15 cellular contexts compared by ENCODE assay signal in genomic region chr1:159014003-159014571, GRCh38. TPM values are rescaled to one million over a fixed set of nuclear protein-coding genes. Genes with fewer than 3 reads are reported as not detected.
DNase-seq lines count a peak whose midpoint lies in the region; ATAC-seq and TF ChIP-seq lines count a peak whose summit lies in the region.
"Had no signal": no experiment of that assay in that cellular context is flagged by ENCODE, and none has a peak within 500 bp of the region (broad histone marks: within the 10 kb centered on the region; RNA-seq: fewer than 3 reads in every experiment).

No MANE protein-coding gene starts in this region.

- DNase-seq in GM06990 (ENCODE audit: extremely low read depth, insufficient read length), result no peak
- DNase-seq in activated CD8-positive, alpha-beta T cell treated with anti-CD3 and anti-CD28 coated beads for 36 hours, result no peak
- DNase-seq in memory B cell (ENCODE audit: low spot score in 2 of 2), result no peak
- no peak for DNase-seq in NCI-H146 treated with DMSO at 0.1 percent for 48 hours (lab: John Stamatoyannopoulos, UW; ENCODE audit: unreplicated experiment)
- DNase-seq in stimulated activated naive CD4-positive, alpha-beta T cell treated with Interleukin-2 at 50 U/mL for 16 hours (lab: John Stamatoyannopoulos, UW), result no peak
- DNase-seq in nucleus accumbens (lab: John Stamatoyannopoulos, UW), result no peak
- DNase-seq: gastrocnemius medialis; left colon; NCI-H82; pancreas; stimulated activated CD4-positive, alpha-beta T cell treated with anti-CD3 and anti-CD28 coated beads, Interleukin-4, amount 100 ng/mL, for 1 hour; tibial artery had no signal

- peaks cover 86% of the 10 kb centered on the region for H3K36me3 Mint-ChIP-seq in activated CD8-positive, alpha-beta T cell treated with anti-CD3 and anti-CD28 coated beads for 36 hours (ENCODE audit: low read depth)
- peaks cover 44% of the 10 kb centered on the region for H3K36me3 Mint-ChIP-seq in memory B cell

- ATAC-seq in activated CD8-positive, alpha-beta T cell treated with anti-CD3 and anti-CD28 coated beads for 36 hours, result no peak
- ATAC-seq in memory B cell (ENCODE audit: low read depth), result no peak
- no peak for ATAC-seq in activated CD4-positive, CD25-positive, alpha-beta regulatory T cell treated with anti-CD3 and anti-CD28 coated beads, Interleukin-2, amount 50 U/mL, for 24 hours
- ATAC-seq: gastrocnemius medialis, left colon, pancreas had no signal

- H3K9ac ChIP-seq in BLaER1, result no peak overlapping the region

- peak overlapping the region; percentile 28; the same call in 1 of the 2 replicates for H3K4me3 ChIP-seq in BLaER1
- peak overlapping the region; percentile 69 for H3K4me3 ChIP-seq in GM06990 (replicated peaks; ENCODE audit: low read depth, low read length)

- intact Hi-C loops in activated CD8-positive, alpha-beta T cell treated with anti-CD3 and anti-CD28 coated beads for 36 hours (cut with micrococcal nuclease), result loop anchor here (5.0 kb wide), 1 partner anchor 63 kb away; the partner anchor contains the start of gene AIM2

- no peak overlapping the region for H3K27ac ChIP-seq in BLaER1

- H3K4me3 Mint-ChIP-seq in activated CD8-positive, alpha-beta T cell treated with anti-CD3 and anti-CD28 coated beads for 36 hours, result peak overlapping the region; percentile 84
- peak overlapping the region; percentile 99 for H3K4me3 Mint-ChIP-seq in memory B cell

- H3K9me3 Mint-ChIP-seq in activated CD8-positive, alpha-beta T cell treated with anti-CD3 and anti-CD28 coated beads for 36 hours, result no peaks in the 10 kb centered on the region
- H3K9me3 Mint-ChIP-seq in memory B cell, result no peaks in the 10 kb centered on the region

- peaks cover 29% of the 10 kb centered on the region for H3K4me1 Mint-ChIP-seq in activated CD8-positive, alpha-beta T cell treated with anti-CD3 and anti-CD28 coated beads for 36 hours (ENCODE audit: low read depth)
- H3K4me1 Mint-ChIP-seq in memory B cell, result peaks cover 43% of the 10 kb centered on the region

- CTCF ChIA-PET in activated CD8-positive, alpha-beta T cell treated with anti-CD3 and anti-CD28 coated beads for 36 hours (lab: Charles Lee), result interaction anchor here (1.1 kb wide), 1 partner anchor 16 kb away, joined by 3 read pairs; no protein-coding TSS in a partner anchor

- H3K27me3 ChIP-seq in BLaER1 (no peaks in the 10 kb centered on the region), GM06990 (replicated peaks; ENCODE audit: control insufficient read depth, insufficient read depth, low read length) (no peaks in the 10 kb centered on the region)
- H3K27me3 ChIP-seq: gastrocnemius medialis, pancreas, tibial artery had no signal

- TF ChIP-seq CTCF in GM06990 (IDR thresholded peaks at IDR 0.05; ENCODE audit: insufficient read depth, low read length, poor library complexity, severe bottlenecking), result no peak
- no peak for TF ChIP-seq CTCF in activated CD8-positive, alpha-beta T cell treated with anti-CD3 and anti-CD28 coated beads for 36 hours (IDR thresholded peaks at IDR 0.05)

- peaks cover 47% of the 10 kb centered on the region for H3K4me1 ChIP-seq in BLaER1
- H3K4me1 ChIP-seq: gastrocnemius medialis, pancreas had no signal

- H3K36me3 ChIP-seq in BLaER1, result peaks cover 59% of the 10 kb centered on the region
- H3K36me3 ChIP-seq in GM06990 (ENCODE audit: control insufficient read depth, insufficient read depth, low read length), result peaks cover 14% of the 10 kb centered on the region
- H3K36me3 ChIP-seq: pancreas had no signal

- peaks cover 17% of the 10 kb centered on the region for H3K9me3 ChIP-seq in BLaER1
- H3K9me3 ChIP-seq: gastrocnemius medialis, pancreas, tibial artery had no signal

- no peaks in the 10 kb centered on the region for H4K20me1 ChIP-seq in BLaER1

- H3K27me3 Mint-ChIP-seq in activated CD8-positive, alpha-beta T cell treated with anti-CD3 and anti-CD28 coated beads for 36 hours, result no peaks in the 10 kb centered on the region
- no peaks in the 10 kb centered on the region for H3K27me3 Mint-ChIP-seq in memory B cell

- H3K4me2 ChIP-seq in BLaER1, result peak overlapping the region; percentile 90

- peak overlapping the region; percentile 97 for H3K27ac Mint-ChIP-seq in activated CD8-positive, alpha-beta T cell treated with anti-CD3 and anti-CD28 coated beads for 36 hours
- peak overlapping the region; percentile 90 for H3K27ac Mint-ChIP-seq in memory B cell

- POLR2A ChIA-PET in activated CD8-positive, alpha-beta T cell treated with anti-CD3 and anti-CD28 coated beads for 36 hours (lab: Charles Lee), result interaction anchor here (1.1 to 3.1 kb wide), 3 partner anchors 39 to 63 kb away, joined by 3 to 28 read pairs (median 5); partner anchors contain the start of gene AIM2

RNA-seq across cellular contexts. Expression of gene IFI16, which starts 4.4 kb away (rescaled TPM):
- total RNA-seq in activated CD8-positive, alpha-beta T cell treated with anti-CD3 and anti-CD28 coated beads for 36 hours, result 100 to 1,000 TPM; 190 to 199 TPM
- total RNA-seq: HT-29 had no signal
